Comparison of ENCODE assay signal across 8 cellular contexts in the genomic region with DNA sequence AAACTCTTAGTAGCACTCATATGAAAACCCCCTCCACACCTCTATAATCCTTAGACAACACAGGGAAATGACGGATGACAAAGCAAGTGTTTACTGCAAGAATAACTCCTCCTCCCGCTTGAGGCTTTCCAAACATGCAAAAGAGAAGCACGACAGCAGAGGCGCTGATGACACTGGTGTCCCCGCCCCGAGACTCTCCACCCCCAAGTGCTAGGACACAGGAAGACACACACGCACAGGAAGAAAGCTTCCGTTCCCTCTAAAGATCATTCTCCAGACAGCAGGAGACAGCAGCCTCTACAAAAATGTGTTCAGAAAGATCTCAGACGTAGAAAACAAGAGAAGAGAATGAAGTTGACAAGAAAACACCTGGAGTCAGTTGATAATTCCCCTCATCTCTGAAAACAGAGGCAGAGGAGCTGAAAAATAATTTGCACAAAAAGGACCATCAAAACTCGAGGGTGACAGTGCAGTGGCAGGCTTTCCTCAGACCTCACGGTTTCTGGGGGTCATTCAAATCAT.
A peak's percentile ranks its signal among the peaks of the same experiment; 100 is the strongest.
DNase-seq lines count a peak whose midpoint lies in the region; ATAC-seq and TF ChIP-seq lines count a peak whose summit lies in the region.

No MANE protein-coding gene starts in this region.

- no peaks in the 10 kb centered on the region for H3K9me3 ChIP-seq in T-helper 17 cell (ENCODE audit: control insufficient read depth, low read length, poor library complexity, severe bottlenecking)
- no peaks in the 10 kb centered on the region for H3K9me3 ChIP-seq in lung (ENCODE audit: control insufficient read depth in 2 of 2, insufficient read depth in 1 of 2, low read length in 1 of 2)

- H3K4me1 ChIP-seq in lung (ENCODE audit: control insufficient read depth in 2 of 2, insufficient read depth in 2 of 2, low read length in 2 of 2), result peaks cover 0 to 8% of the 10 kb centered on the region in 2 donors

- H3K4me3 ChIP-seq in lung, result no peak overlapping the region

- H3K27me3 Mint-ChIP-seq in T-helper 17 cell, result no peaks in the 10 kb centered on the region

- peak overlapping the region; percentile 42 to 67 for H3K27ac ChIP-seq in lung (ENCODE audit: low read depth in 1 of 2, low read length in 1 of 2)

- no peak for TF ChIP-seq CTCF in lung (IDR thresholded peaks at IDR 0.05; ENCODE audit: control extremely low read depth, extremely low read depth)

- H3K36me3 ChIP-seq in lung (ENCODE audit: control insufficient read depth in 2 of 2, insufficient read depth in 2 of 2, low read length in 2 of 2), result peaks cover 0 to 25% of the 10 kb centered on the region in 2 donors

- H3K27me3 ChIP-seq in lung (ENCODE audit: control insufficient read depth, insufficient read depth), result no peaks in the 10 kb centered on the region

- peak overlapping the region; percentile 77 for H3K4me3 Mint-ChIP-seq in T-helper 17 cell

- no peaks in the 10 kb centered on the region for H3K36me3 Mint-ChIP-seq in T-helper 17 cell (ENCODE audit: low read depth)

- DNase-seq in GDM1 (lab: John Stamatoyannopoulos, UW) (peak; percentile 7), T-helper 17 cell (peak; percentile 50 to 71 (median 63)), anterior cingulate cortex (lab: John Stamatoyannopoulos, UW) (peak in 46 of 58 donors; percentile 7 to 81 (median 36)), lung (ENCODE audit: low spot score) (peak; percentile 57), COLO829 (ENCODE audit: low spot score) (no peak), NCI-H69 (lab: John Stamatoyannopoulos, UW) (no peak)
- DNase-seq in stimulated activated CD8-positive, alpha-beta memory T cell treated with anti-CD3 and anti-CD28 coated beads, Interleukin-2, amount 100 ng/mL, for 48 hours (ENCODE audit: low read depth in 2 of 2), result peak; percentile 29 to 36

- 30 to 35% methylated on average over 11 of the region's 11 CpGs for WGBS in lung, 2 donors

- peaks cover 38% of the 10 kb centered on the region for H3K4me1 Mint-ChIP-seq in T-helper 17 cell

- H3K27ac Mint-ChIP-seq in T-helper 17 cell, result peak overlapping the region; percentile 98

- ATAC-seq in HG03342 (IDR thresholded peaks at IDR 0.05; ENCODE audit: unreplicated experiment), result peak; percentile 60
- peak; percentile 83 for ATAC-seq in T-helper 17 cell
- no peak for ATAC-seq in lung (ENCODE audit: insufficient read depth, low FRiP score)

Comparison
In these comparisons a context has a peak if more than half of its experiments do, and no peak if none do; other contexts are left out.
1. DNase-seq: peak in GDM1 (single experiment), T-helper 17 cell (3 of 3), anterior cingulate cortex (46 of 58), lung (single experiment) and stimulated activated CD8-positive, alpha-beta memory T cell treated with anti-CD3 and anti-CD28 coated beads, Interleukin-2, amount 100 ng/mL, for 48 hours (2 of 2); none in COLO829 (single experiment) and NCI-H69 (single experiment).